Comparison of ENCODE assay signal across 21 cellular contexts in the genomic region with DNA sequence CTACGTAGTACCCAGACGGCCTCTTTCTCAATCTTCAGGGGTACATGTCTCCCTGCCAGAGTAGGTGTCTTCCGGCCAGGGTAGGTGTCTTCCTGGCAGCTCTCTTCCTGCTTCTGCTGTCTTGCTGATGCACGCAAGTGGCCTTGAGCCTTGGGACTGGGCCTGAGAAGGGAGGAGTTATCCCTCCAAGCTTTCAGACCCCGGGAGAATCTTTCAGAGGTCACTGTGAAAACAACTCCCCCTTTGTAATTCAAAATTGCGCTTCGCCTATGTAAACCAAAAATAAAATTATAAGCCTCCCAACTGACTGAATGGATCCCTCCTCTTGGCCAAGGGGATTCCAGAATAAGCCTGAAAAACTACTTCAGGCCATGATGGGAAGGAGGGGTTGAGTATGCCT.
"Had no signal": no experiment of that assay in that cellular context is flagged by ENCODE, and none has a peak within 500 bp of the region (broad histone marks: within the 10 kb centered on the region; RNA-seq: fewer than 3 reads in every experiment).

No MANE protein-coding gene starts in this region.

- H3K4me3 Mint-ChIP-seq: dendritic cell treated with granulocyte-macrophage colony-stimulating factor and Interleukin-4, amounts not matched to agents 40 ng/mL and 50 ng/mL, for 4 days; naive thymus-derived CD4-positive, alpha-beta T cell had no signal

- ATAC-seq: esophagus mucosa; gastrocnemius medialis; heart right ventricle; left cardiac atrium; left lung; left ventricle myocardium superior; lower lobe of right lung; naive thymus-derived CD4-positive, alpha-beta T cell had no signal

- H3K4me1 Mint-ChIP-seq: naive thymus-derived CD4-positive, alpha-beta T cell had no signal

- H3K4me3 ChIP-seq: colonic mucosa, esophagus squamous epithelium, gastrocnemius medialis, heart right ventricle, left lung, lower lobe of right lung had no signal

- H3K4me1 ChIP-seq: colonic mucosa, gastrocnemius medialis, left lung, lower lobe of right lung had no signal

- H3K27me3 Mint-ChIP-seq: dendritic cell treated with granulocyte-macrophage colony-stimulating factor and Interleukin-4, amounts not matched to agents 40 ng/mL and 50 ng/mL, for 4 days; naive thymus-derived CD4-positive, alpha-beta T cell had no signal

- H3K27me3 ChIP-seq: colonic mucosa, esophagus squamous epithelium, gastrocnemius medialis, heart right ventricle, left lung had no signal

- H3K9me3 ChIP-seq: colonic mucosa, esophagus squamous epithelium, gastrocnemius medialis, heart right ventricle, left lung, lower lobe of right lung had no signal

- H3K27ac ChIP-seq: colonic mucosa, epithelial cell of prostate, esophagus squamous epithelium, gastrocnemius medialis, heart right ventricle, left lung, lower lobe of right lung had no signal

- H3K36me3 ChIP-seq: colonic mucosa, esophagus squamous epithelium, gastrocnemius medialis, heart right ventricle, left lung, lower lobe of right lung had no signal

- H3K9me3 Mint-ChIP-seq: dendritic cell treated with granulocyte-macrophage colony-stimulating factor and Interleukin-4, amounts not matched to agents 40 ng/mL and 50 ng/mL, for 4 days had no signal

- DNase-seq: colonic mucosa; cortex of kidney; effector memory CD4-positive, alpha-beta T cell; esophagus squamous epithelium; foreskin fibroblast; foreskin melanocyte; gastrocnemius medialis; glutamatergic neuron; head of caudate nucleus; heart right ventricle; hippocampal formation; left cardiac atrium; left lung; left ventricle myocardium superior; lower lobe of right lung; mesenchymal stem cell; midbrain; naive thymus-derived CD4-positive, alpha-beta T cell had no signal

- H3K27ac Mint-ChIP-seq: dendritic cell treated with granulocyte-macrophage colony-stimulating factor and Interleukin-4, amounts not matched to agents 40 ng/mL and 50 ng/mL, for 4 days; naive thymus-derived CD4-positive, alpha-beta T cell had no signal
